23 cellular contexts compared by ENCODE assay signal in the genomic region with DNA sequence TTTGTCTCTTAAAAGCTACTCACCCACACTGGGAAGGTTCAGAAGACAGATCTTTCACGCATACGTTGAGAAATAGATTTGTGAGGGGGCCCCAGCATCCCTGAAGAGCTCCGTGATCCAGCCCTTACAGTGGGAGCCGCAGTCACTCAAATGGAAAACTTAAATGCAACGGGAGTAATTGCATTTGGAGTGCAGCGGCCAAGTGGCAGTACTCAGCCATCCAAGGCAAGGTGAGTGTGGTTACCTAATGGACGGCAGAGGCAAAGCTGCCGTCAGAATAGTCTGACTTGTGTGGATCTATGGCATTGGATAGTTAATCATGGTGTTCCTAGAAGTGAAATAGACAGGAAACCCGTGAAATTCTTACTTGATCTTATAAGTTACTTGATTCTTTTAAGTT.
"Had no signal": no experiment of that assay in that cellular context is flagged by ENCODE, and none has a peak within 500 bp of the region (broad histone marks: within the 10 kb centered on the region; RNA-seq: fewer than 3 reads in every experiment).

No MANE protein-coding gene starts in this region.

- H3K4me3 Mint-ChIP-seq: activated CD4-positive, alpha-beta memory T cell treated with anti-CD3 and anti-CD28 coated beads for 36 hours; dendritic cell treated with granulocyte-macrophage colony-stimulating factor and Interleukin-4, amounts not matched to agents 40 ng/mL and 50 ng/mL, for 4 days; naive B cell had no signal

- H3K27me3 Mint-ChIP-seq: activated CD4-positive, alpha-beta memory T cell treated with anti-CD3 and anti-CD28 coated beads for 36 hours; naive B cell had no signal

- H3K4me3 ChIP-seq: heart right ventricle, lower lobe of right lung, ovary, prostate gland, right atrium auricular region, uterus had no signal

- H3K27ac Mint-ChIP-seq: activated CD4-positive, alpha-beta memory T cell treated with anti-CD3 and anti-CD28 coated beads for 36 hours; dendritic cell treated with granulocyte-macrophage colony-stimulating factor and Interleukin-4, amounts not matched to agents 40 ng/mL and 50 ng/mL, for 4 days; naive B cell had no signal

- DNase-seq: activated CD4-positive, alpha-beta memory T cell treated with anti-CD3 and anti-CD28 coated beads for 36 hours; activated CD4-positive, alpha-beta T cell treated with anti-CD3 and anti-CD28 coated beads for 48 hours; activated gamma-delta T cell treated with Interleukin-2 at 50 U/mL for 16 hours; aorta; brain microvascular endothelial cell; caudate nucleus; effector CD4-positive, alpha-beta T cell; foreskin fibroblast; heart right ventricle; lower lobe of right lung; mesendoderm; naive B cell; ovary; stimulated activated CD4-positive, alpha-beta T cell treated with anti-CD3 and anti-CD28 coated beads, Interleukin-4, amount 100 ng/mL, for 24 hours; stimulated activated naive CD4-positive, alpha-beta T cell treated with Interleukin-2 at 50 U/mL for 16 hours; uterus had no signal

- FAIRE-seq: endometrium, keratinocyte had no signal

- H3K27ac ChIP-seq: brain microvascular endothelial cell, heart right ventricle, lower lobe of right lung, ovary, prostate gland, right atrium auricular region, uterus had no signal

- ATAC-seq: activated naive CD4-positive, alpha-beta T cell treated with anti-CD3 and anti-CD28 coated beads, Interleukin-2, amount 50 U/mL, for 72 hours; heart right ventricle; left lobe of liver; lower lobe of right lung had no signal

- H3K27me3 ChIP-seq: brain microvascular endothelial cell, ovary, right atrium auricular region, uterus had no signal

- H3K9me3 Mint-ChIP-seq: activated CD4-positive, alpha-beta memory T cell treated with anti-CD3 and anti-CD28 coated beads for 36 hours; activated naive CD4-positive, alpha-beta T cell treated with anti-CD3 and anti-CD28 coated beads, Interleukin-2, amount 50 U/mL, for 72 hours; dendritic cell treated with granulocyte-macrophage colony-stimulating factor and Interleukin-4, amounts not matched to agents 40 ng/mL and 50 ng/mL, for 4 days; naive B cell had no signal

- H3K36me3 Mint-ChIP-seq: activated CD4-positive, alpha-beta memory T cell treated with anti-CD3 and anti-CD28 coated beads for 36 hours; naive B cell had no signal

- H3K9me3 ChIP-seq: heart right ventricle, lower lobe of right lung, ovary, prostate gland, right atrium auricular region, uterus had no signal

- H3K36me3 ChIP-seq: heart right ventricle, lower lobe of right lung, ovary, prostate gland, right atrium auricular region, uterus had no signal
